In genomic region chr3:8741581-8742355, GRCh38 we compare ENCODE assay signal across 9 cellular contexts. TPM values are rescaled to one million over a fixed set of nuclear protein-coding genes. Genes with fewer than 3 reads are reported as not detected.
DNase-seq lines count a peak whose midpoint lies in the region; ATAC-seq, FAIRE-seq and TF ChIP-seq lines count a peak whose summit lies in the region.
"Had no signal": no experiment of that assay in that cellular context is flagged by ENCODE, and none has a peak within 500 bp of the region (broad histone marks: within the 10 kb centered on the region; RNA-seq: fewer than 3 reads in every experiment).

No MANE protein-coding gene starts in this region.

- no TSS peak for BruUV-seq in HepG2 (replicated peaks; lab: Mats Ljungman, UMichigan)

- TF ChIP-seq EP300 in Ishikawa (IDR thresholded peaks at IDR 0.05; ENCODE audit: borderline replicate concordance) (peak; percentile 53; the same call in 1 of the 2 replicates), HepG2 (IDR thresholded peaks at IDR 0.05; ENCODE audit: low read depth in 2 of 2, low read length in 2 of 2) (peak in 1 of 2 experiments; percentile 56; a peak in 1 of 4 replicates), HepG2 (CRISPR knock-in tag; IDR thresholded peaks at IDR 0.05; ENCODE audit: borderline replicate concordance) (no peak)

- intact Hi-C loops in HepG2 (cut with micrococcal nuclease; ENCODE audit: unreplicated experiment): no loop called here
- intact Hi-C loops in prostate gland (cut with DNase I): no loop called here

- no peaks in the 10 kb centered on the region for H3K9me3 Mint-ChIP-seq in activated CD4-positive, alpha-beta T cell treated with anti-CD3 and anti-CD28 coated beads, Interleukin-2, amount 10 ng/mL, durations not matched to agents 7 days and 5 days

- H3K79me2 ChIP-seq in HepG2 (ENCODE audit: insufficient read depth, low read length): no peaks in the 10 kb centered on the region

- H3K27me3 ChIP-seq in HepG2 (ENCODE audit: control insufficient read depth in 1 of 2, insufficient read depth in 2 of 2, low read length in 2 of 2) (peaks cover 0 to 15% of the 10 kb centered on the region in 2 experiments; a peak in 2 of 5 replicates), prostate gland (replicated peaks; ENCODE audit: insufficient read depth) (no peaks in the 10 kb centered on the region)

- H3K4me1 ChIP-seq in HepG2 (ENCODE audit: insufficient read depth, low read length) (peaks cover 32% of the 10 kb centered on the region), prostate gland (replicated peaks) (no peaks in the 10 kb centered on the region)

- H2AFZ ChIP-seq in HepG2 (ENCODE audit: low read length): no peak overlapping the region

- peak overlapping the region; percentile 45 for H3K4me2 ChIP-seq in HepG2 (ENCODE audit: low read depth, low read length)

- TF ChIP-seq POLR2A in HepG2 (IDR thresholded peaks at IDR 0.05; ENCODE audit: insufficient read depth in 1 of 2, low read depth in 2 of 2, low read length in 2 of 2) (no peak), prostate gland (IDR thresholded peaks at IDR 0.05) (no peak)

- H3K27me3 Mint-ChIP-seq in activated CD4-positive, alpha-beta T cell treated with anti-CD3 and anti-CD28 coated beads, Interleukin-2, amount 10 ng/mL, durations not matched to agents 7 days and 5 days: peaks cover 15% of the 10 kb centered on the region

- H3K9me3 ChIP-seq in HepG2 (ENCODE audit: low read length): no peaks in the 10 kb centered on the region
- no peaks in the 10 kb centered on the region for H3K9me3 ChIP-seq in prostate gland

- DNase-seq in AG08395 (ENCODE audit: low spot score): peak; percentile 87
- peak; percentile 55 for DNase-seq in dedifferentiated amniotic fluid mesenchymal stem cell (ENCODE audit: extremely low spot score)
- DNase-seq in HepG2 (ENCODE audit: low spot score): peak; percentile 89
- no peak for DNase-seq in NCI-H526 treated with DMSO at 0.1 percent for 48 hours (lab: John Stamatoyannopoulos, UW)
- no peak for DNase-seq in prostate gland (ENCODE audit: low spot score)
- no peak for DNase-seq in activated CD4-positive, alpha-beta T cell treated with anti-CD3 and anti-CD28 coated beads, Interleukin-2, amount 10 ng/mL, durations not matched to agents 7 days and 5 days
- DNase-seq: GDM1 had no signal

- no peaks in the 10 kb centered on the region for H3K36me3 Mint-ChIP-seq in activated CD4-positive, alpha-beta T cell treated with anti-CD3 and anti-CD28 coated beads, Interleukin-2, amount 10 ng/mL, durations not matched to agents 7 days and 5 days (ENCODE audit: low read depth)

- H3K27ac ChIP-seq in HepG2 (ENCODE audit: extremely low read length, insufficient read depth, low read length) (no peak overlapping the region), prostate gland (no peak overlapping the region)

- H3K4me3 Mint-ChIP-seq in activated CD4-positive, alpha-beta T cell treated with anti-CD3 and anti-CD28 coated beads, Interleukin-2, amount 10 ng/mL, durations not matched to agents 7 days and 5 days: no peak overlapping the region

- CTCF ChIA-PET in HepG2 (lab: Yijun Ruan, JAX; ENCODE audit: low intra/inter-chr PET ratio, low total read pairs): no interaction called here
- CTCF ChIA-PET in activated CD4-positive, alpha-beta T cell treated with anti-CD3 and anti-CD28 coated beads, Interleukin-2, amount 10 ng/mL, durations not matched to agents 7 days and 5 days (lab: Charles Lee): no interaction called here

- no peak for TF ChIP-seq RAD21 in Ishikawa (IDR thresholded peaks at IDR 0.05; ENCODE audit: low read depth)
- TF ChIP-seq RAD21 in HepG2 (CRISPR knock-in tag; IDR thresholded peaks at IDR 0.05): no peak

- ATAC-seq in HepG2 (peak; percentile 97), GM19397 (IDR thresholded peaks at IDR 0.05; ENCODE audit: unreplicated experiment) (no peak)

- FAIRE-seq in HepG2 (lab: Jason Lieb, UNC): peak; percentile 81

- TF ChIP-seq CTCF in HepG2 (CRISPR knock-in tag; IDR thresholded peaks at IDR 0.05) (no peak), prostate gland (IDR thresholded peaks at IDR 0.05) (no peak)

- H3K36me3 ChIP-seq in HepG2 (replicated peaks in 1 of 2; ENCODE audit: control insufficient read depth in 1 of 2, insufficient read depth in 2 of 2, low read length in 2 of 2) (no peaks in the 10 kb centered on the region), prostate gland (no peaks in the 10 kb centered on the region)

- 0 out of 6 replicates have a peak overlapping the region, but pooled peaks of 1 of the 3 experiments have one; percentile 19 for H3K4me3 ChIP-seq in HepG2 (replicated peaks in 1 of 3; ENCODE audit: insufficient read depth in 1 of 3, low read depth in 2 of 3, low read length in 3 of 3)
- no peak overlapping the region for H3K4me3 ChIP-seq in prostate gland

- peaks cover 3% of the 10 kb centered on the region for H3K4me1 Mint-ChIP-seq in activated CD4-positive, alpha-beta T cell treated with anti-CD3 and anti-CD28 coated beads, Interleukin-2, amount 10 ng/mL, durations not matched to agents 7 days and 5 days

- POLR2A ChIA-PET in HepG2 (lab: Yijun Ruan, JAX): interaction anchor here (0.8 to 1.2 kb wide), 4 partner anchors 10 to 95 kb away, joined by 3 to 4 read pairs (median 4); no protein-coding TSS in a partner anchor
- POLR2A ChIA-PET in activated CD4-positive, alpha-beta T cell treated with anti-CD3 and anti-CD28 coated beads, Interleukin-2, amount 10 ng/mL, durations not matched to agents 7 days and 5 days (lab: Charles Lee): no interaction called here

- no peak overlapping the region for H3K9ac ChIP-seq in HepG2 (ENCODE audit: insufficient read depth, low read depth, low read length)

- no peaks in the 10 kb centered on the region for H4K20me1 ChIP-seq in HepG2 (ENCODE audit: insufficient read depth, low read length)

- 3% methylated on average over 10 of the region's 13 CpGs for WGBS in HepG2 (ENCODE audit: low lambda C conversion rate)
- 15% methylated on average over 13 of the region's 13 CpGs for WGBS in prostate gland

- H3K27ac Mint-ChIP-seq in activated CD4-positive, alpha-beta T cell treated with anti-CD3 and anti-CD28 coated beads, Interleukin-2, amount 10 ng/mL, durations not matched to agents 7 days and 5 days: no peak overlapping the region

- in situ Hi-C loops in HepG2 (cut with HindIII; ENCODE audit: extremely low pct_ligation_motif_present, low pct_unique_long_range_greater_than_20kb): no loop called here

TF ChIP-seq in HepG2, 621 proteins besides CTCF, POLR2A, EP300 and RAD21 (continues in another document):
- no peak for TF ChIP-seq ZNF431 (CRISPR knock-in tag; IDR thresholded peaks at IDR 0.05; ENCODE audit: borderline replicate concordance, low read depth)

RNA-seq across cellular contexts. Expression of gene CAV3, which starts 8.2 kb away (rescaled TPM):
- not detected in 2 replicates for total RNA-seq in HepG2 (2016; rRNA removed; fragmentation: Illumina TruSeq; extraction: Trizol)
- not detected in 2 replicates for total RNA-seq in HepG2 (2016; cell fraction: cytosol; rRNA removed; fragmentation: Illumina TruSeq; extraction: Trizol; ENCODE audit: low read depth)
- total RNA-seq in HepG2 (2016; cell fraction: insoluble cytoplasmic fraction; rRNA removed; fragmentation: Illumina TruSeq; extraction: Trizol): not detected in 2 replicates
- not detected in 2 replicates for total RNA-seq in HepG2 (2016; cell fraction: membrane; rRNA removed; fragmentation: Illumina TruSeq; extraction: Trizol)
- not detected in 2 replicates for total RNA-seq in HepG2 (2016; cell fraction: nucleus; rRNA removed; fragmentation: Illumina TruSeq; extraction: Trizol)
- not detected in 2 replicates for polyA plus RNA-seq in HepG2 (2011; rRNA removed)
- not detected in 2 replicates for polyA plus RNA-seq in HepG2 (2011; cell fraction: cytosol; rRNA removed)
- not detected in 2 replicates for polyA plus RNA-seq in HepG2 (2011; cell fraction: nucleus; rRNA removed)
- not detected in 2 replicates for polyA plus RNA-seq in HepG2 (2012)
- polyA plus RNA-seq in HepG2 (2016; cell fraction: cytosol; fragmentation: Illumina TruSeq; extraction: Trizol; ENCODE audit: low read depth): not detected in 2 replicates
- not detected in 2 replicates for polyA plus RNA-seq in HepG2 (2016; cell fraction: insoluble cytoplasmic fraction; fragmentation: Illumina TruSeq; extraction: Trizol; ENCODE audit: low read depth)
- not detected in 2 replicates for polyA plus RNA-seq in HepG2 (2016; cell fraction: membrane; fragmentation: Illumina TruSeq; extraction: Trizol; ENCODE audit: low read depth)
- polyA plus RNA-seq in HepG2 (2016; cell fraction: nucleus; fragmentation: Illumina TruSeq; extraction: Trizol; ENCODE audit: insufficient read depth, low read depth): not detected in 2 replicates
- polyA minus RNA-seq in HepG2 (2011; rRNA and poly(A)+ RNA removed; ENCODE audit: low replicate concordance): not detected in 2 replicates
- not detected in 2 replicates for polyA minus RNA-seq in HepG2 (2011; cell fraction: cytosol; rRNA and poly(A)+ RNA removed)
- not detected in 2 replicates for polyA minus RNA-seq in HepG2 (2011; cell fraction: nucleus; rRNA and poly(A)+ RNA removed)
- total RNA-seq in prostate gland: 1 to 10 TPM in 1 of 2 donors, not detected in 1; 1.2 TPM
- total RNA-seq in activated CD4-positive, alpha-beta T cell treated with anti-CD3 and anti-CD28 coated beads, Interleukin-2, amount 10 ng/mL, durations not matched to agents 7 days and 5 days: not detected

RNA-seq across cellular contexts. Expression of gene OXTR, which starts 27.6 kb away (rescaled TPM):
- total RNA-seq in HepG2 (2016; rRNA removed; fragmentation: Illumina TruSeq; extraction: Trizol): 0.88 and 0.95 TPM in 2 replicates
- 0.10 and 0.44 TPM in 2 replicates for total RNA-seq in HepG2 (2016; cell fraction: cytosol; rRNA removed; fragmentation: Illumina TruSeq; extraction: Trizol; ENCODE audit: low read depth)
- 0.68 and 0.95 TPM in 2 replicates for total RNA-seq in HepG2 (2016; cell fraction: insoluble cytoplasmic fraction; rRNA removed; fragmentation: Illumina TruSeq; extraction: Trizol)
- total RNA-seq in HepG2 (2016; cell fraction: membrane; rRNA removed; fragmentation: Illumina TruSeq; extraction: Trizol): 0.38 and 0.49 TPM in 2 replicates
- 1.8 and 2.1 TPM in 2 replicates for total RNA-seq in HepG2 (2016; cell fraction: nucleus; rRNA removed; fragmentation: Illumina TruSeq; extraction: Trizol)
- 0.36 and 0.39 TPM in 2 replicates for polyA plus RNA-seq in HepG2 (2011; rRNA removed)
- polyA plus RNA-seq in HepG2 (2011; cell fraction: cytosol; rRNA removed): 0.17 and 0.19 TPM in 2 replicates
- polyA plus RNA-seq in HepG2 (2011; cell fraction: nucleus; rRNA removed): 1.0 and 1.2 TPM in 2 replicates
- 0.24 and 0.37 TPM in 2 replicates for polyA plus RNA-seq in HepG2 (2012)
- polyA plus RNA-seq in HepG2 (2016; cell fraction: cytosol; fragmentation: Illumina TruSeq; extraction: Trizol; ENCODE audit: low read depth): 0.07 and 0.12 TPM in 2 replicates
- polyA plus RNA-seq in HepG2 (2016; cell fraction: insoluble cytoplasmic fraction; fragmentation: Illumina TruSeq; extraction: Trizol; ENCODE audit: low read depth): 0.88 and 1.1 TPM in 2 replicates
- polyA plus RNA-seq in HepG2 (2016; cell fraction: membrane; fragmentation: Illumina TruSeq; extraction: Trizol; ENCODE audit: low read depth): 0.18 and 0.26 TPM in 2 replicates
- polyA plus RNA-seq in HepG2 (2016; cell fraction: nucleus; fragmentation: Illumina TruSeq; extraction: Trizol; ENCODE audit: insufficient read depth, low read depth): 3.6 and 4.1 TPM in 2 replicates
- polyA minus RNA-seq in HepG2 (2011; rRNA and poly(A)+ RNA removed; ENCODE audit: low replicate concordance): 1.1 and 3.6 TPM in 2 replicates
- 0.09 and 0.40 TPM in 2 replicates for polyA minus RNA-seq in HepG2 (2011; cell fraction: cytosol; rRNA and poly(A)+ RNA removed)
- polyA minus RNA-seq in HepG2 (2011; cell fraction: nucleus; rRNA and poly(A)+ RNA removed): 0.37 and 1.0 TPM in 2 replicates
- total RNA-seq in prostate gland: 1 to 10 TPM; 1.6 to 3.5 TPM
- under 1 TPM; 0.65 to 0.82 TPM for total RNA-seq in activated CD4-positive, alpha-beta T cell treated with anti-CD3 and anti-CD28 coated beads, Interleukin-2, amount 10 ng/mL, durations not matched to agents 7 days and 5 days

Comparison
In these comparisons a context has a peak if more than half of its experiments do, and no peak if none do; other contexts are left out.
1. DNase-seq: peak in AG08395 (single experiment), dedifferentiated amniotic fluid mesenchymal stem cell (single experiment) and HepG2 (single experiment); none in NCI-H526 treated with DMSO at 0.1 percent for 48 hours (single experiment), prostate gland (single experiment) and activated CD4-positive, alpha-beta T cell treated with anti-CD3 and anti-CD28 coated beads, Interleukin-2, amount 10 ng/mL, durations not matched to agents 7 days and 5 days (single experiment).